In genomic region chr14:90300649-90301048, GRCh38 we compare ENCODE assay signal across 1 cellular context.
TF ChIP-seq lines count a peak whose summit lies in the region.

No MANE protein-coding gene starts in this region.

TF ChIP-seq in SK-N-SH treated with all-trans-retinoic acid at 6 μM for 48 hours, 23 proteins besides CTCF, POLR2A, EP300 and RAD21 (continued from another document):
- TF ChIP-seq PATZ1 (CRISPR knock-in tag; IDR thresholded peaks at IDR 0.05; ENCODE audit: borderline replicate concordance) (no peak), PPARA (CRISPR knock-in tag; IDR thresholded peaks at IDR 0.05; ENCODE audit: borderline replicate concordance) (no peak), ARNTL (CRISPR knock-in tag; IDR thresholded peaks at IDR 0.05; ENCODE audit: borderline replicate concordance, low read depth) (no peak), ZNF565 (CRISPR knock-in tag; conservative IDR thresholded peaks at IDR 0.05; ENCODE audit: low read depth) (no peak), ZNF8 (CRISPR knock-in tag; IDR thresholded peaks at IDR 0.05) (no peak), TOX (CRISPR knock-in tag; IDR thresholded peaks at IDR 0.05; ENCODE audit: borderline replicate concordance) (no peak), BACH2 (CRISPR knock-in tag; IDR thresholded peaks at IDR 0.05; ENCODE audit: borderline replicate concordance) (no peak), POU6F1 (CRISPR knock-in tag; IDR thresholded peaks at IDR 0.05; ENCODE audit: borderline replicate concordance, low read depth) (no peak), CSRNP3 (CRISPR knock-in tag; IDR thresholded peaks at IDR 0.05) (no peak), ESRRG (CRISPR knock-in tag; IDR thresholded peaks at IDR 0.05) (no peak), CSDC2 (CRISPR knock-in tag; IDR thresholded peaks at IDR 0.05) (no peak), ZFP30 (CRISPR knock-in tag; IDR thresholded peaks at IDR 0.05) (no peak), ISL1 (CRISPR knock-in tag; IDR thresholded peaks at IDR 0.05) (no peak), OSR1 (CRISPR knock-in tag; IDR thresholded peaks at IDR 0.05) (no peak), RARB (CRISPR knock-in tag; IDR thresholded peaks at IDR 0.05) (no peak)
